Comparison of ENCODE assay signal across 8 cellular contexts in genomic region chr3:53709856-53710674, GRCh38.
DNase-seq lines count a peak whose midpoint lies in the region; ATAC-seq, FAIRE-seq and TF ChIP-seq lines count a peak whose summit lies in the region.

No MANE protein-coding gene starts in this region.

- H3K9me2 ChIP-seq in PC-9 (ENCODE audit: insufficient read depth): no peaks in the 10 kb centered on the region

- H3F3A ChIP-seq in PC-9 (ENCODE audit: insufficient read depth, low read depth): no peaks in the 10 kb centered on the region

- H4K20me1 ChIP-seq in PC-9 (ENCODE audit: insufficient read depth): no peaks in the 10 kb centered on the region

- BruUV-seq in PC-9 (replicated peaks; lab: Mats Ljungman, UMichigan): no TSS peak

- POLR2A ChIA-PET in A549 (lab: Yijun Ruan, JAX) (interaction anchor here (0.7 kb wide), 1 partner anchor 362 kb away, joined by 4 read pairs; the partner anchor contains the start of gene DCP1A), PC-9 (lab: Charles Lee; ENCODE audit: unreplicated experiment) (interaction anchor here (0.5 kb wide), 1 partner anchor 488 kb away, joined by 3 read pairs; no protein-coding TSS in a partner anchor)

- H3K36me3 ChIP-seq in PC-9 (ENCODE audit: low read depth): no peaks in the 10 kb centered on the region

- no peak overlapping the region for H3K4me3 Mint-ChIP-seq in neural crest cell

- H3K4me1 Mint-ChIP-seq in neural crest cell: no peaks in the 10 kb centered on the region

- no peak for TF ChIP-seq POLR2A in A549 (IDR thresholded peaks at IDR 0.05; ENCODE audit: low read length)

- intact Hi-C loops in PC-9 (cut with micrococcal nuclease; ENCODE audit: unreplicated experiment): loop anchor here (1.0 to 10.0 kb wide), 3 partner anchors 335 to 596 kb away; no protein-coding TSS in a partner anchor

- no peaks in the 10 kb centered on the region for H3K27me3 Mint-ChIP-seq in neural crest cell (ENCODE audit: low read depth)

- no peak overlapping the region for H3K27ac Mint-ChIP-seq in neural crest cell (ENCODE audit: unreplicated experiment)

- DNase-seq in A549 (ENCODE audit: low read depth in 1 of 2, low spot score in 1 of 2): peak; percentile 49 to 71
- peak; percentile 58 for DNase-seq in HT1080 (ENCODE audit: low read depth)
- peak; percentile 51 to 54 for DNase-seq in PC-9
- DNase-seq in activated T-helper 1 cell treated with Interleukin-2 at 50 U/mL for 16 hours (ENCODE audit: low read depth): peak; percentile 20
- peak; percentile 74 for DNase-seq in fibroblast of the aortic adventitia (ENCODE audit: low read depth)
- DNase-seq in neural crest cell (ENCODE audit: low read depth, low spot score): peak; percentile 78
- DNase-seq in stromal cell of bone marrow (ENCODE audit: low read depth): peak; percentile 33

- CTCF ChIA-PET in A549 (lab: Yijun Ruan, JAX): interaction anchor here (0.6 to 5.6 kb wide), 39 partner anchors 9 to 490 kb away, joined by 3 to 78 read pairs (median 4); no protein-coding TSS in a partner anchor
- CTCF ChIA-PET in PC-9 (lab: Charles Lee): interaction anchor here (0.6 kb wide), 1 partner anchor 42 kb away, joined by 3 read pairs; no protein-coding TSS in a partner anchor

- TF ChIP-seq CTCF in A549 (IDR thresholded peaks at IDR 0.05): peak; percentile 73
- TF ChIP-seq CTCF in PC-9 (conservative IDR thresholded peaks at IDR 0.05): peak; percentile 73
- peak; percentile 85 for TF ChIP-seq CTCF in fibroblast of the aortic adventitia (IDR thresholded peaks at IDR 0.05; ENCODE audit: insufficient read depth, low read length)
- peak; percentile 90 for TF ChIP-seq CTCF in neural crest cell (conservative IDR thresholded peaks at IDR 0.05)

- no peaks in the 10 kb centered on the region for H3K9me3 Mint-ChIP-seq in neural crest cell

- FAIRE-seq in A549 (lab: Jason Lieb, UNC): no peak

- WGBS in A549 (ENCODE audit: missing lambda C conversion rate): 24% methylated on average over 5 of the region's 11 CpGs

- peak; percentile 86 to 90 for TF ChIP-seq RAD21 in A549 (conservative IDR thresholded peaks at IDR 0.05 in 1 of 2, IDR thresholded peaks at IDR 0.05 in 1 of 2)

- H3K79me2 ChIP-seq in PC-9 (ENCODE audit: low read depth): no peaks in the 10 kb centered on the region

- H3K4me2 ChIP-seq in A549 (peak overlapping the region; percentile 41; the same call in 2 of the 3 replicates), PC-9 (no peak overlapping the region)

- H2AFZ ChIP-seq in PC-9: no peak overlapping the region

- H3K27ac ChIP-seq in A549 (peak overlapping the region; percentile 68 to 80), PC-9 (no peak overlapping the region)

- peaks cover 41% of the 10 kb centered on the region for H3K27me3 ChIP-seq in PC-9 (ENCODE audit: insufficient read depth, low read depth)

- ATAC-seq in A549 (peak; percentile 91 to 93), GM18517 (IDR thresholded peaks at IDR 0.05; ENCODE audit: unreplicated experiment) (peak; percentile 77)

- H3K9me3 ChIP-seq in A549 (no peaks in the 10 kb centered on the region), PC-9 (ENCODE audit: insufficient read depth, low read depth) (no peaks in the 10 kb centered on the region)

- H3K4me3 ChIP-seq in A549 (no peak overlapping the region), PC-9 (no peak overlapping the region), fibroblast of the aortic adventitia (ENCODE audit: low read depth, low read length) (no peak overlapping the region)

- H3K4me1 ChIP-seq in A549: peaks cover 38% of the 10 kb centered on the region
- H3K4me1 ChIP-seq in PC-9 (replicated peaks; ENCODE audit: insufficient read depth): no peaks in the 10 kb centered on the region

- H3K36me3 Mint-ChIP-seq in neural crest cell (ENCODE audit: low read depth): no peaks in the 10 kb centered on the region

- no peak for TF ChIP-seq EP300 in A549 (IDR thresholded peaks at IDR 0.05)

TF ChIP-seq in A549, 52 proteins besides CTCF, POLR2A, EP300 and RAD21:
- no peak for TF ChIP-seq HOXB13 (CRISPR knock-in tag; IDR thresholded peaks at IDR 0.05; ENCODE audit: low read depth)
- TF ChIP-seq FOSL2 (IDR thresholded peaks at IDR 0.05): no peak
- no peak for TF ChIP-seq FOSL2 (CRISPR knock-in tag; IDR thresholded peaks at IDR 0.05)
- TF ChIP-seq RCOR1 (IDR thresholded peaks at IDR 0.05; ENCODE audit: low read depth, low read length): no peak
- no peak for TF ChIP-seq MAFK (IDR thresholded peaks at IDR 0.05; ENCODE audit: partially characterized antibody)
- no peak for TF ChIP-seq ZFP36 (IDR thresholded peaks at IDR 0.05; ENCODE audit: borderline replicate concordance, partially characterized antibody)
- peak; percentile 71 for TF ChIP-seq MAX (IDR thresholded peaks at IDR 0.05)
- no peak for TF ChIP-seq FOSB (CRISPR knock-in tag; IDR thresholded peaks at IDR 0.05)
- no peak for TF ChIP-seq JUN (IDR thresholded peaks at IDR 0.05)
- TF ChIP-seq SMC3 (IDR thresholded peaks at IDR 0.05): peak; percentile 93

Comparison
In these comparisons a context has a peak if more than half of its experiments do, and no peak if none do; other contexts are left out.
1. DNase-seq: peak in every context shown above with its lines; median percentile 78 in neural crest cell; 74 in fibroblast of the aortic adventitia; 60 in A549; 58 in HT1080; 52 in PC-9; 33 in stromal cell of bone marrow; 20 in activated T-helper 1 cell treated with Interleukin-2 at 50 U/mL for 16 hours.